Comparison of ENCODE assay signal across 1 cellular context in the genomic region with DNA sequence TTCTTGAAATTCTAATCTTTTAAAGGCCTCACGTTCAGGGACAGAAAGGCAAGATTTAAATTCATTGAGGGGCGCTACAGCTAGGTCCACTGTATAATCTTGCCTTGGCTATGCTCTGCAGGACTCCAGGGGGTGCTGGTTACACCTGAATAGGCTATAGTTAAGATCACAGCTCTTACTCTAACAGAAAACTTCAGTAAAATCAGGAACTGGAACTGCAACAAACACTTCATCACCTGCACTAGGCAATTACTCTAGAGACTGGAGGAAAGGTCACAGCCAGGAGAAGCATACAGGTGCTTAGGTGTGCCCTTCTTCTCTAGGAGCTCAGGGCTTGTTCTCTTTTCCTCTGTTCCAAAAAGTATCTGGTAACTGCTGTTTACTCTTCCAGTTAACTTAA.
TF ChIP-seq lines count a peak whose summit lies in the region.

No MANE protein-coding gene starts in this region.

TF ChIP-seq in HepG2, 621 proteins besides CTCF, POLR2A, EP300 and RAD21:
- no peak for TF ChIP-seq ZNF383 (CRISPR knock-in tag; IDR thresholded peaks at IDR 0.05; ENCODE audit: borderline replicate concordance)
- no peak for TF ChIP-seq SP1 (IDR thresholded peaks at IDR 0.05)
- TF ChIP-seq SP1 (CRISPR knock-in tag; IDR thresholded peaks at IDR 0.05), result no peak
- no peak for TF ChIP-seq CHCHD3 (CRISPR knock-in tag; IDR thresholded peaks at IDR 0.05)
- no peak for TF ChIP-seq TFE3 (CRISPR knock-in tag; IDR thresholded peaks at IDR 0.05)
- TF ChIP-seq ZNF180 (CRISPR knock-in tag; IDR thresholded peaks at IDR 0.05; ENCODE audit: borderline replicate concordance, low read depth), result no peak
- TF ChIP-seq ZNF264 (CRISPR knock-in tag; IDR thresholded peaks at IDR 0.05), result no peak
- no peak for TF ChIP-seq HNRNPK (IDR thresholded peaks at IDR 0.05; ENCODE audit: low read depth, low read length, poor library complexity, severe bottlenecking)
- TF ChIP-seq ZNF20 (CRISPR knock-in tag; IDR thresholded peaks at IDR 0.05), result no peak
- TF ChIP-seq ZNF788 (CRISPR knock-in tag; IDR thresholded peaks at IDR 0.05; ENCODE audit: borderline replicate concordance), result no peak
- TF ChIP-seq ZFP82 (CRISPR knock-in tag; IDR thresholded peaks at IDR 0.05; ENCODE audit: borderline replicate concordance), result no peak
- TF ChIP-seq, protein P1, sequence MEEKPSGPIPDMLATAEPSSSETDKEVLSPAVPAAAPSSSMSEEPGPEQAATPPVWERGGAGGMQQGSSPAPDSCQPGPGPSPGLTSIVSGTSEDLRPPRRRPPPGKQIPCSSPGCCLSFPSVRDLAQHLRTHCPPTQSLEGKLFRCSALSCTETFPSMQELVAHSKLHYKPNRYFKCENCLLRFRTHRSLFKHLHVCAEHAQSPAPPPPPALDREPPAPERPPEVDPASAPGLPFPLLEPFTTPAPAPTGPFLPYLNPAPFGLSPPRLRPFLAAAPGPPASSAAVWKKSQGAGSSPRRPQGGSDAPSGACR (CRISPR knock-in tag; IDR thresholded peaks at IDR 0.05), result no peak
- TF ChIP-seq ZNF382 (CRISPR knock-in tag; IDR thresholded peaks at IDR 0.05; ENCODE audit: borderline replicate concordance), result no peak
- TF ChIP-seq ZNF768 (CRISPR knock-in tag; IDR thresholded peaks at IDR 0.05), result no peak
- no peak for TF ChIP-seq MTF1 (CRISPR knock-in tag; IDR thresholded peaks at IDR 0.05)
- no peak for TF ChIP-seq ESRRA (CRISPR knock-in tag; IDR thresholded peaks at IDR 0.05; ENCODE audit: low read depth)
- TF ChIP-seq ZNF850 (CRISPR knock-in tag; conservative IDR thresholded peaks at IDR 0.05), result no peak
- no peak for TF ChIP-seq FOXA1 (IDR thresholded peaks at IDR 0.05)
- TF ChIP-seq FOXA1 (CRISPR knock-in tag; IDR thresholded peaks at IDR 0.05), result no peak
- TF ChIP-seq RBM22 (optimal IDR thresholded peaks at IDR 0.05; ENCODE audit: low read length), result no peak
- TF ChIP-seq BCL3 (CRISPR knock-in tag; IDR thresholded peaks at IDR 0.05), result no peak
